ENCODE assay signal across 28 cellular contexts in the genomic region with DNA sequence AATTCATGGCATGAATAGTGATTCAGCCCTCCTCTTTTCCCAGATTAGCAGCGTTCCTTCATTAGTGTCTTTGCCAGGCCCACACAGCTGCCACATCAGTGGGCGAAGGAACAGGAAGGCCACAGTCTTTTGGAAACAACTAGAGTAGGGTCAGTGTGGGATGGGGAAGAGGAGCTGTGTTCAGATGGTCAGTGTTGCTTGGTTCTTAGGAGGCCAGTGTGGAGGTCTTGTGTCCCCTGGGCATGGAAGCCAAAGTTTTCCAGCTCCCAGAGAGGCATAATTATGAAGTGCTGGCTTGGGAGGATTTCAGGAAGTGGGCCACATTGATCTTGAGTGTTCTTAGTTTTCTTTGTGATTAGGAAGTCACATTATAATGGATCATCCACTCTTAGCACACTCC.
"Had no signal": no experiment of that assay in that cellular context is flagged by ENCODE, and none has a peak within 500 bp of the region (broad histone marks: within the 10 kb centered on the region; RNA-seq: fewer than 3 reads in every experiment).

No MANE protein-coding gene starts in this region.

- H3K9me3 Mint-ChIP-seq: activated B cell treated with CpG ODN at 0.5 μM for 24 hours; activated naive CD8-positive, alpha-beta T cell treated with anti-CD3 and anti-CD28 coated beads for 36 hours; activated T-cell treated with anti-CD3 and anti-CD28 coated beads, Interleukin-2, amount 50 U/mL, for 24 hours; memory B cell; nephron; stimulated activated naive CD8-positive, alpha-beta T cell treated with anti-CD3 and anti-CD28 coated beads, Interleukin-15, amount 100 ng/mL, for 72 hours; T-helper 1 cell treated with Interleukin-12 subunit alpha and Interleukin-12 subunit beta and Interleukin-4 antibody, amounts not matched to agents 30 μg/mL and 1 μg/mL, for 36 hours had no signal

- H3K27ac ChIP-seq: body of pancreas, esophagus squamous epithelium, heart left ventricle, parathyroid adenoma, skin epidermis, suprapubic skin, tibial nerve had no signal

- H3K9me3 ChIP-seq: body of pancreas, esophagus squamous epithelium, suprapubic skin, tibial nerve had no signal

- H3K27me3 Mint-ChIP-seq: activated B cell treated with CpG ODN at 0.5 μM for 24 hours; effector memory CD8-positive, alpha-beta T cell; memory B cell; stimulated activated naive CD8-positive, alpha-beta T cell treated with anti-CD3 and anti-CD28 coated beads, Interleukin-15, amount 100 ng/mL, for 72 hours had no signal

- H3K36me3 ChIP-seq: esophagus squamous epithelium, heart left ventricle, suprapubic skin, tibial nerve had no signal

- H3K27me3 ChIP-seq: body of pancreas, esophagus squamous epithelium, heart left ventricle, suprapubic skin, tibial nerve had no signal

- H3K9ac ChIP-seq: parathyroid adenoma had no signal

- H3K4me1 ChIP-seq: body of pancreas, esophagus squamous epithelium, heart left ventricle, parathyroid adenoma, suprapubic skin, tibial nerve had no signal

- H2AFZ ChIP-seq: parathyroid adenoma had no signal

- H3K27ac Mint-ChIP-seq: activated B cell treated with CpG ODN at 0.5 μM for 24 hours; activated CD4-positive, alpha-beta T cell treated with anti-CD3 and anti-CD28 coated beads for 36 hours; activated naive CD8-positive, alpha-beta T cell treated with anti-CD3 and anti-CD28 coated beads for 36 hours; activated T-cell treated with anti-CD3 and anti-CD28 coated beads, Interleukin-2, amount 50 U/mL, for 24 hours; activated T-helper 17 cell treated with anti-CD3 and anti-CD28 coated beads, Interleukin-2, amount 50 U/mL, for 72 hours; effector memory CD8-positive, alpha-beta T cell; memory B cell; nephron; stimulated activated effector memory CD8-positive, alpha-beta T cell treated with anti-CD3 and anti-CD28 coated beads, Interleukin-12 subunit alpha, Interleukin-12 subunit beta, amount 100 ng/mL, for 72 hours; stimulated activated naive CD8-positive, alpha-beta T cell treated with anti-CD3 and anti-CD28 coated beads, Interleukin-15, amount 100 ng/mL, for 72 hours; T-helper 1 cell treated with Interleukin-12 subunit alpha and Interleukin-12 subunit beta and Interleukin-4 antibody, amounts not matched to agents 30 μg/mL and 1 μg/mL, for 36 hours had no signal

- H3K79me2 ChIP-seq: parathyroid adenoma had no signal

- ATAC-seq: activated CD4-positive, alpha-beta T cell treated with anti-CD3 and anti-CD28 coated beads for 36 hours; activated T-helper 17 cell treated with anti-CD3 and anti-CD28 coated beads, Interleukin-2, amount 50 U/mL, for 72 hours; body of pancreas; effector memory CD8-positive, alpha-beta T cell; heart left ventricle; left cardiac atrium; right cardiac atrium; stimulated activated effector memory CD8-positive, alpha-beta T cell treated with anti-CD3 and anti-CD28 coated beads, Interleukin-12 subunit alpha, Interleukin-12 subunit beta, amount 100 ng/mL, for 72 hours; stimulated activated naive CD8-positive, alpha-beta T cell treated with anti-CD3 and anti-CD28 coated beads, Interleukin-15, amount 100 ng/mL, for 72 hours had no signal

- H3K4me1 Mint-ChIP-seq: activated B cell treated with CpG ODN at 0.5 μM for 24 hours; activated CD4-positive, alpha-beta T cell treated with anti-CD3 and anti-CD28 coated beads for 36 hours; activated naive CD8-positive, alpha-beta T cell treated with anti-CD3 and anti-CD28 coated beads for 36 hours; activated T-helper 17 cell treated with anti-CD3 and anti-CD28 coated beads, Interleukin-2, amount 50 U/mL, for 72 hours; memory B cell; nephron; stimulated activated effector memory CD8-positive, alpha-beta T cell treated with anti-CD3 and anti-CD28 coated beads, Interleukin-12 subunit alpha, Interleukin-12 subunit beta, amount 100 ng/mL, for 72 hours; stimulated activated naive CD8-positive, alpha-beta T cell treated with anti-CD3 and anti-CD28 coated beads, Interleukin-15, amount 100 ng/mL, for 72 hours had no signal

- FAIRE-seq: endothelial cell of umbilical vein had no signal

- H3K4me3 ChIP-seq: body of pancreas, esophagus squamous epithelium, heart left ventricle, skin epidermis, suprapubic skin, tibial nerve had no signal

- H3K36me3 Mint-ChIP-seq: activated naive CD8-positive, alpha-beta T cell treated with anti-CD3 and anti-CD28 coated beads for 36 hours; memory B cell; stimulated activated effector memory CD8-positive, alpha-beta T cell treated with anti-CD3 and anti-CD28 coated beads, Interleukin-12 subunit alpha, Interleukin-12 subunit beta, amount 100 ng/mL, for 72 hours had no signal

- H3K4me3 Mint-ChIP-seq: activated B cell treated with CpG ODN at 0.5 μM for 24 hours; activated CD4-positive, alpha-beta T cell treated with anti-CD3 and anti-CD28 coated beads for 36 hours; activated naive CD8-positive, alpha-beta T cell treated with anti-CD3 and anti-CD28 coated beads for 36 hours; activated T-cell treated with anti-CD3 and anti-CD28 coated beads, Interleukin-2, amount 50 U/mL, for 24 hours; activated T-helper 17 cell treated with anti-CD3 and anti-CD28 coated beads, Interleukin-2, amount 50 U/mL, for 72 hours; effector memory CD8-positive, alpha-beta T cell; memory B cell; nephron; stimulated activated effector memory CD8-positive, alpha-beta T cell treated with anti-CD3 and anti-CD28 coated beads, Interleukin-12 subunit alpha, Interleukin-12 subunit beta, amount 100 ng/mL, for 72 hours; stimulated activated naive CD8-positive, alpha-beta T cell treated with anti-CD3 and anti-CD28 coated beads, Interleukin-15, amount 100 ng/mL, for 72 hours; T-helper 1 cell treated with Interleukin-12 subunit alpha and Interleukin-12 subunit beta and Interleukin-4 antibody, amounts not matched to agents 30 μg/mL and 1 μg/mL, for 36 hours had no signal

- DNase-seq: activated B cell treated with CpG ODN at 0.5 μM for 24 hours; activated CD4-positive, alpha-beta T cell treated with anti-CD3 and anti-CD28 coated beads for 36 hours; activated CD4-positive, alpha-beta T cell treated with anti-CD3 and anti-CD28 coated beads, Interleukin-2, amount 50 U/mL, for 4 hours; activated CD8-positive, alpha-beta memory T cell treated with anti-CD3 and anti-CD28 coated beads for 24 hours; activated CD8-positive, alpha-beta memory T cell treated with anti-CD3 and anti-CD28 coated beads, Interleukin-2, amount 50 U/mL, for 4 hours; activated naive CD4-positive, alpha-beta T cell treated with Interleukin-2 at 50 U/mL for 16 hours; activated naive CD8-positive, alpha-beta T cell treated with anti-CD3 and anti-CD28 coated beads for 36 hours; activated T-cell treated with anti-CD3 and anti-CD28 coated beads, Interleukin-2, amount 50 U/mL, for 24 hours; amygdala; body of pancreas; dermis blood vessel endothelial cell; effector memory CD8-positive, alpha-beta T cell; esophagus squamous epithelium; heart left ventricle; left cardiac atrium; right cardiac atrium; stimulated activated CD4-positive, alpha-beta T cell treated with anti-CD3 and anti-CD28 coated beads, Interleukin-2, amount 100 ng/mL, for 24 hours; stimulated activated naive CD8-positive, alpha-beta T cell treated with anti-CD3 and anti-CD28 coated beads, Interleukin-15, amount 100 ng/mL, for 72 hours had no signal
